9 cellular contexts compared by ENCODE assay signal in genomic region chr14:102020058-102020971, GRCh38. TPM values are rescaled to one million over a fixed set of nuclear protein-coding genes. Genes with fewer than 3 reads are reported as not detected.
A peak's percentile ranks its signal among the peaks of the same experiment; 100 is the strongest.
DNase-seq lines count a peak whose midpoint lies in the region; ATAC-seq and TF ChIP-seq lines count a peak whose summit lies in the region.
"Had no signal": no experiment of that assay in that cellular context is flagged by ENCODE, and none has a peak within 500 bp of the region (broad histone marks: within the 10 kb centered on the region; RNA-seq: fewer than 3 reads in every experiment).

No MANE protein-coding gene starts in this region.

- no peaks in the 10 kb centered on the region for H3K27me3 Mint-ChIP-seq in activated CD4-positive, alpha-beta memory T cell treated with anti-CD3 and anti-CD28 coated beads for 36 hours

- no peaks in the 10 kb centered on the region for H3K9me3 Mint-ChIP-seq in activated CD4-positive, alpha-beta memory T cell treated with anti-CD3 and anti-CD28 coated beads for 36 hours

- peaks cover 3% of the 10 kb centered on the region for H3K79me2 ChIP-seq in fibroblast of lung (ENCODE audit: control insufficient read depth, insufficient read depth, low read length)

- peak overlapping the region; percentile 85 for H3K27ac Mint-ChIP-seq in activated CD4-positive, alpha-beta memory T cell treated with anti-CD3 and anti-CD28 coated beads for 36 hours

- CTCF ChIA-PET in activated CD4-positive, alpha-beta memory T cell treated with anti-CD3 and anti-CD28 coated beads for 36 hours (lab: Charles Lee): interaction anchor here (0.9 kb wide), 1 partner anchor 313 kb away, joined by 3 read pairs; no protein-coding TSS in a partner anchor

- no peaks in the 10 kb centered on the region for H3K9me3 ChIP-seq in fibroblast of lung (ENCODE audit: control insufficient read depth, insufficient read depth, low read depth, low read length)
- H3K9me3 ChIP-seq: prostate gland had no signal

- H3K9ac ChIP-seq in fibroblast of lung (ENCODE audit: insufficient read depth, low read length): no peak overlapping the region

- POLR2A ChIA-PET in activated CD4-positive, alpha-beta memory T cell treated with anti-CD3 and anti-CD28 coated beads for 36 hours (lab: Charles Lee): interaction anchor here (1.0 to 1.2 kb wide), 2 partner anchors 57 to 65 kb away, joined by 3 read pairs; no protein-coding TSS in a partner anchor

- intact Hi-C loops in activated CD4-positive, alpha-beta memory T cell treated with anti-CD3 and anti-CD28 coated beads for 36 hours (cut with micrococcal nuclease): loop anchor here (1.0 to 2.0 kb wide), 4 partner anchors 56 to 255 kb away; partner anchors contain the start of gene DYNC1H1

- H4K20me1 ChIP-seq in fibroblast of lung (ENCODE audit: control insufficient read depth, extremely low read depth, insufficient read depth, low read length): no peaks in the 10 kb centered on the region

- peaks cover 23% of the 10 kb centered on the region for H3K4me1 Mint-ChIP-seq in activated CD4-positive, alpha-beta memory T cell treated with anti-CD3 and anti-CD28 coated beads for 36 hours (ENCODE audit: low read depth)

- peaks cover 47% of the 10 kb centered on the region for H3K36me3 ChIP-seq in fibroblast of lung (ENCODE audit: control insufficient read depth, insufficient read depth, low read length)

- peak overlapping the region; percentile 8 for H3K4me2 ChIP-seq in fibroblast of lung (ENCODE audit: extremely low read depth, insufficient read depth, low read length)

- H2AFZ ChIP-seq in fibroblast of lung (ENCODE audit: low read length): no peak overlapping the region

- H3K4me3 Mint-ChIP-seq in activated CD4-positive, alpha-beta memory T cell treated with anti-CD3 and anti-CD28 coated beads for 36 hours: no peak overlapping the region

- peaks cover 3% of the 10 kb centered on the region for H3K4me1 ChIP-seq in fibroblast of lung (ENCODE audit: control insufficient read depth, extremely low read depth, insufficient read depth, low read length)
- H3K4me1 ChIP-seq: prostate gland had no signal

- H3K27ac ChIP-seq in fibroblast of lung (ENCODE audit: insufficient read depth, low read length): peak overlapping the region; percentile 52
- H3K27ac ChIP-seq: prostate gland had no signal

- no peak overlapping the region for H3K4me3 ChIP-seq in fibroblast of lung (replicated peaks in 1 of 4; ENCODE audit: control extremely low read depth in 1 of 4, insufficient read depth in 1 of 4, low read depth in 3 of 4, low read length in 4 of 4)
- H3K4me3 ChIP-seq: prostate gland had no signal

- DNase-seq in HS-27A (ENCODE audit: low read depth) (peak; percentile 76), fibroblast of lung (ENCODE audit: low read depth in 2 of 2) (peak; percentile 72 to 96), hypothalamus (lab: John Stamatoyannopoulos, UW) (no peak)
- peak; percentile 80 for DNase-seq in activated CD4-positive, alpha-beta memory T cell treated with anti-CD3 and anti-CD28 coated beads for 36 hours
- DNase-seq in stimulated activated CD8-positive, alpha-beta memory T cell treated with anti-CD3 and anti-CD28 coated beads, Interleukin-7, amount 100 ng/mL, for 4 hours (ENCODE audit: low read depth in 2 of 2): peak; percentile 6 to 20

- no peak for TF ChIP-seq CTCF in fibroblast of lung (conservative IDR thresholded peaks at IDR 0.05 in 1 of 2, IDR thresholded peaks at IDR 0.05 in 1 of 2; ENCODE audit: low read depth in 1 of 2, low read length in 2 of 2)

- H3K36me3 Mint-ChIP-seq in activated CD4-positive, alpha-beta memory T cell treated with anti-CD3 and anti-CD28 coated beads for 36 hours: peaks cover 64% of the 10 kb centered on the region

- H3K27me3 ChIP-seq in fibroblast of lung (ENCODE audit: control insufficient read depth, insufficient read depth, low read length): no peaks in the 10 kb centered on the region

- ATAC-seq in HG03460 (IDR thresholded peaks at IDR 0.05; ENCODE audit: unreplicated experiment) (no peak), GM18520 (IDR thresholded peaks at IDR 0.05; ENCODE audit: unreplicated experiment) (no peak), GM18519 (IDR thresholded peaks at IDR 0.05; ENCODE audit: low FRiP score, unreplicated experiment) (no peak)

RNA-seq across cellular contexts. Expression of gene DYNC1H1, which starts 55.9 kb away (rescaled TPM):
- total RNA-seq in activated CD4-positive, alpha-beta memory T cell treated with anti-CD3 and anti-CD28 coated beads for 36 hours: 100 to 1,000 TPM; 242 to 245 TPM
- 394 and 677 TPM in 2 replicates for total RNA-seq in fibroblast of lung
- 128 and 186 TPM in 2 replicates for polyA plus RNA-seq in fibroblast of lung
- polyA plus RNA-seq in fibroblast of lung (2012): 362 and 387 TPM in 2 replicates
- polyA minus RNA-seq in fibroblast of lung (ENCODE audit: low replicate concordance): 1,364 and 1,482 TPM in 2 replicates

Comparison
In these comparisons a context has a peak if more than half of its experiments do, and no peak if none do; other contexts are left out.
1. DNase-seq: peak in HS-27A (single experiment), activated CD4-positive, alpha-beta memory T cell treated with anti-CD3 and anti-CD28 coated beads for 36 hours (single experiment), fibroblast of lung (2 of 2) and stimulated activated CD8-positive, alpha-beta memory T cell treated with anti-CD3 and anti-CD28 coated beads, Interleukin-7, amount 100 ng/mL, for 4 hours (2 of 2); none in hypothalamus (0 of 51).